ENCODE assay signal across 7 cellular contexts in the genomic region with DNA sequence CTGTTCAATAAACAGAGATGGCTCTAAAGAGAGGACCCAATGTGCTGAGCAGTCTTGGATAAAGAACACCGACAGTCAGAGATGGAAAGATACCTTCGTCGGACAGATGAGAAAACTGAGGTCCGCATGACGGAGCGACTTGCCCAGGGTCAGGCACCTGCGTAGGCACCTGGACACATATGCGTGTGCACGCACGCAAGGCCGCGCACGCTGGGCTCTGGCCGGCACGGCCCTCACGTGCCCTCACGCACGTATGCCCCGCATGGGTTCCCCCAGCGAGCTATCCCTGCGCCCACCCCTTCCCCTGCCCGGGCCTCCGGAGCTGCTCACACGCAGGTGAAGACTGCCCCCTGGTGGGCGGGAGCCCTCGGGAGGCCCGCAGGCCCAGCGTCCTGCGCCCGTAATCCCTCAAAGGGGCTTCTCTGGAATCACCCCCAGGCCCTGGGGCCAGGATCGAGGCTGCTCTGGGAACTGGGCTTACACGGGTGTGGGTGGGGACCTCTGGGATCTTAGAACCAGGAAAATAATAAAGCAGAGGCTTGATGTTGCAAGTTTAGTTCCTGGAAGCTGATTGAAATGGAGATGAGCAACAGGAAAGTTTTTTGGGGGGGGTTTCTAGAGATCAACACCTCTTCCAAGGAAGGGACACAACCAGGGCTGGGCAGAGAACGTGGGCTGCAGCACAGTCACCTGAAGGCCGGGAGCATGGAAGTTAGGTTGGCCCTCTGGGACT.
DNase-seq lines count a peak whose midpoint lies in the region; ATAC-seq and TF ChIP-seq lines count a peak whose summit lies in the region.

No MANE protein-coding gene starts in this region.

- H3K4me3 Mint-ChIP-seq in memory B cell, result no peak overlapping the region

- H3K36me3 Mint-ChIP-seq in memory B cell, result peaks cover 3% of the 10 kb centered on the region

- peaks cover 2% of the 10 kb centered on the region for H3K4me1 Mint-ChIP-seq in memory B cell

- ATAC-seq in GM18867 (IDR thresholded peaks at IDR 0.05; ENCODE audit: unreplicated experiment) (peak; percentile 48), memory B cell (ENCODE audit: low read depth) (peak; percentile 59), HG03135 (IDR thresholded peaks at IDR 0.05; ENCODE audit: unreplicated experiment) (no peak)

- no peak overlapping the region for H3K27ac Mint-ChIP-seq in memory B cell

- DNase-seq in NB4 (ENCODE audit: low read depth) (peak; percentile 64), ecto neural progenitor cell (ENCODE audit: low spot score) (peak; percentile 92), memory B cell (ENCODE audit: low spot score in 2 of 2) (peak; percentile 39 to 55)
- peak; percentile 12 to 63 for DNase-seq in activated CD8-positive, alpha-beta memory T cell treated with anti-CD3 and anti-CD28 coated beads for 1 hour (ENCODE audit: extremely low read depth in 1 of 2, low read depth in 1 of 2)
- DNase-seq in stimulated activated CD8-positive, alpha-beta memory T cell treated with anti-CD3 and anti-CD28 coated beads, Interleukin-15, amount 100 ng/mL, for 24 hours (ENCODE audit: low read depth), result peak; percentile 60

- no peak overlapping the region for H3K4me3 ChIP-seq in NB4 (ENCODE audit: low read depth, low read length)

- peak; percentile 92 for TF ChIP-seq CTCF in NB4 (IDR thresholded peaks at IDR 0.05; ENCODE audit: low read depth, low read length)

- H3K9me3 Mint-ChIP-seq in memory B cell, result no peaks in the 10 kb centered on the region

- TF ChIP-seq POLR2A in NB4 (IDR thresholded peaks at IDR 0.05; ENCODE audit: extremely low read depth, insufficient read length), result no peak

- peaks cover 16% of the 10 kb centered on the region for H3K27me3 Mint-ChIP-seq in memory B cell

Comparison
In these comparisons a context has a peak if more than half of its experiments do, and no peak if none do; other contexts are left out.
1. DNase-seq: peak in every context shown above with its lines; median percentile 92 in ecto neural progenitor cell; 64 in NB4; 60 in stimulated activated CD8-positive, alpha-beta memory T cell treated with anti-CD3 and anti-CD28 coated beads, Interleukin-15, amount 100 ng/mL, for 24 hours; 47 in memory B cell; 38 in activated CD8-positive, alpha-beta memory T cell treated with anti-CD3 and anti-CD28 coated beads for 1 hour.